In genomic region chr12:113097716-113098427, GRCh38 we compare ENCODE assay signal across 8 cellular contexts. TPM values are rescaled to one million over a fixed set of nuclear protein-coding genes. Genes with fewer than 3 reads are reported as not detected.
A peak's percentile ranks its signal among the peaks of the same experiment; 100 is the strongest.
DNase-seq lines count a peak whose midpoint lies in the region; ATAC-seq and TF ChIP-seq lines count a peak whose summit lies in the region.

No MANE protein-coding gene starts in this region.

- H3K4me3 Mint-ChIP-seq in immature natural killer cell, result no peak overlapping the region
- no peak overlapping the region for H3K4me3 Mint-ChIP-seq in activated T-helper 2 cell treated with anti-CD3 and anti-CD28 coated beads, Interferon-gamma antibody, Interleukin-2, Interleukin-4, amounts not matched to agents 10 μg/mL and 5 μg/mL and 100 μg/mL, durations not matched to agents 14 hours and 24 hours and 36 hours (ENCODE audit: low read depth)

- H3K4me1 ChIP-seq in body of pancreas, result peaks cover 13% of the 10 kb centered on the region

- no peak for TF ChIP-seq CTCF in body of pancreas (IDR thresholded peaks at IDR 0.05)

- no peak overlapping the region for H3K27ac Mint-ChIP-seq in immature natural killer cell
- no peak overlapping the region for H3K27ac Mint-ChIP-seq in activated T-helper 2 cell treated with anti-CD3 and anti-CD28 coated beads, Interferon-gamma antibody, Interleukin-2, Interleukin-4, amounts not matched to agents 10 μg/mL and 5 μg/mL and 100 μg/mL, durations not matched to agents 14 hours and 24 hours and 36 hours

- no peaks in the 10 kb centered on the region for H3K9me3 ChIP-seq in body of pancreas

- WGBS in body of pancreas, 2 donors, result 47 to 50% methylated on average over 8 to 14 of the region's 14 CpGs

- intact Hi-C loops in body of pancreas (cut with DNase I), result no loop called here
- intact Hi-C loops in activated T-helper 2 cell treated with anti-CD3 and anti-CD28 coated beads, Interferon-gamma antibody, Interleukin-2, Interleukin-4, amounts not matched to agents 10 μg/mL and 5 μg/mL and 100 μg/mL, durations not matched to agents 14 hours and 24 hours and 36 hours (cut with micrococcal nuclease), result loop anchor here (2.0 to 5.0 kb wide), 2 partner anchors 49 to 54 kb away; no protein-coding TSS in a partner anchor

- DNase-seq in AG08396 (ENCODE audit: low spot score), result peak; percentile 62
- peak; percentile 18 for DNase-seq in LHCN-M2 (ENCODE audit: low read depth)
- DNase-seq in body of pancreas, result peak; percentile 30 to 36 (median 33)
- DNase-seq in left lobe of liver (ENCODE audit: low spot score), result peak; percentile 67
- DNase-seq in epidermal melanocyte (ENCODE audit: insufficient read length, low spot score), result no peak
- DNase-seq in immature natural killer cell, result no peak
- DNase-seq in activated T-helper 2 cell treated with anti-CD3 and anti-CD28 coated beads, Interferon-gamma antibody, Interleukin-2, Interleukin-4, amounts not matched to agents 10 μg/mL and 5 μg/mL and 100 μg/mL, durations not matched to agents 14 hours and 24 hours and 36 hours (ENCODE audit: low spot score), result no peak

- H3K27ac ChIP-seq in body of pancreas, result peak overlapping the region in 3 of 4 donors; percentile 10 to 71 (median 28)

- peaks cover 8 to 11% of the 10 kb centered on the region in 2 donors for H3K4me1 Mint-ChIP-seq in immature natural killer cell
- peaks cover 2% of the 10 kb centered on the region for H3K4me1 Mint-ChIP-seq in activated T-helper 2 cell treated with anti-CD3 and anti-CD28 coated beads, Interferon-gamma antibody, Interleukin-2, Interleukin-4, amounts not matched to agents 10 μg/mL and 5 μg/mL and 100 μg/mL, durations not matched to agents 14 hours and 24 hours and 36 hours (ENCODE audit: low read depth)

- TF ChIP-seq POLR2A in body of pancreas (IDR thresholded peaks at IDR 0.05), result no peak

- peaks cover 0 to 4% (median 2%) of the 10 kb centered on the region in 3 donors for H3K27me3 Mint-ChIP-seq in immature natural killer cell (ENCODE audit: low read depth in 3 of 3)
- no peaks in the 10 kb centered on the region for H3K27me3 Mint-ChIP-seq in activated T-helper 2 cell treated with anti-CD3 and anti-CD28 coated beads, Interferon-gamma antibody, Interleukin-2, Interleukin-4, amounts not matched to agents 10 μg/mL and 5 μg/mL and 100 μg/mL, durations not matched to agents 14 hours and 24 hours and 36 hours (ENCODE audit: low read depth)

- ATAC-seq in body of pancreas (peak; percentile 57), left lobe of liver (peak; percentile 68), GM18498 (IDR thresholded peaks at IDR 0.05; ENCODE audit: unreplicated experiment) (no peak)

- no peak overlapping the region for H3K4me3 ChIP-seq in body of pancreas

- no peaks in the 10 kb centered on the region for H3K36me3 ChIP-seq in body of pancreas (replicated peaks in 1 of 2; ENCODE audit: insufficient read depth in 1 of 2, low read depth in 2 of 2)

- H3K27me3 ChIP-seq in body of pancreas, result no peaks in the 10 kb centered on the region

- H3K36me3 Mint-ChIP-seq in immature natural killer cell, result no peaks in the 10 kb centered on the region
- H3K36me3 Mint-ChIP-seq in activated T-helper 2 cell treated with anti-CD3 and anti-CD28 coated beads, Interferon-gamma antibody, Interleukin-2, Interleukin-4, amounts not matched to agents 10 μg/mL and 5 μg/mL and 100 μg/mL, durations not matched to agents 14 hours and 24 hours and 36 hours (ENCODE audit: low read depth), result no peaks in the 10 kb centered on the region

- H3K9me3 Mint-ChIP-seq in immature natural killer cell, result peaks cover 0 to 1% (median 0%) of the 10 kb centered on the region in 6 donors
- no peaks in the 10 kb centered on the region for H3K9me3 Mint-ChIP-seq in activated T-helper 2 cell treated with anti-CD3 and anti-CD28 coated beads, Interferon-gamma antibody, Interleukin-2, Interleukin-4, amounts not matched to agents 10 μg/mL and 5 μg/mL and 100 μg/mL, durations not matched to agents 14 hours and 24 hours and 36 hours

RNA-seq across cellular contexts. Expression of gene RASAL1, which starts 37.7 kb away (rescaled TPM):
- total RNA-seq in LHCN-M2 (2014; rRNA removed) (not detected in 2 replicates), body of pancreas (1 to 10 TPM in 1 of 2 donors, under 1 TPM in 1; 0.66 to 2.1 TPM), left lobe of liver (0.25 TPM)
- polyA plus RNA-seq in LHCN-M2 (2012), result not detected
- not detected for polyA plus RNA-seq in immature natural killer cell
- total RNA-seq in activated T-helper 2 cell treated with anti-CD3 and anti-CD28 coated beads, Interferon-gamma antibody, Interleukin-2, Interleukin-4, amounts not matched to agents 10 μg/mL and 5 μg/mL and 100 μg/mL, durations not matched to agents 14 hours and 24 hours and 36 hours, result 2.2 TPM in 2 replicates

RNA-seq across cellular contexts. Expression of gene DTX1, which starts 41.3 kb away (rescaled TPM):
- total RNA-seq in LHCN-M2 (2014; rRNA removed) (0.11 TPM in 1 of 2 replicates, not detected in the other), body of pancreas (10 to 100 TPM; 11.9 to 17.5 TPM), left lobe of liver (24.5 TPM)
- not detected for polyA plus RNA-seq in LHCN-M2 (2012)
- polyA plus RNA-seq in immature natural killer cell, result 1 to 10 TPM in 2 of 3 donors, not detected in 1; 1.1 to 2.1 TPM
- total RNA-seq in activated T-helper 2 cell treated with anti-CD3 and anti-CD28 coated beads, Interferon-gamma antibody, Interleukin-2, Interleukin-4, amounts not matched to agents 10 μg/mL and 5 μg/mL and 100 μg/mL, durations not matched to agents 14 hours and 24 hours and 36 hours, result 0.16 TPM in 1 of 2 replicates, not detected in the other

RNA-seq across cellular contexts. Expression of gene CFAP73, which starts 51.7 kb away (rescaled TPM):
- not detected in 2 replicates for total RNA-seq in LHCN-M2 (2014; rRNA removed)
- polyA plus RNA-seq in LHCN-M2 (2012), result 0.05 TPM
- under 1 TPM in 1 of 2 donors, not detected in 1; 0.99 TPM for total RNA-seq in body of pancreas
- not detected for total RNA-seq in left lobe of liver
- polyA plus RNA-seq in immature natural killer cell, result not detected
- total RNA-seq in activated T-helper 2 cell treated with anti-CD3 and anti-CD28 coated beads, Interferon-gamma antibody, Interleukin-2, Interleukin-4, amounts not matched to agents 10 μg/mL and 5 μg/mL and 100 μg/mL, durations not matched to agents 14 hours and 24 hours and 36 hours, result 0.14 TPM in 1 of 2 replicates, not detected in the other

Comparison
In these comparisons a context has a peak if more than half of its experiments do, and no peak if none do; other contexts are left out.
1. DNase-seq: peak in AG08396 (single experiment), LHCN-M2 (single experiment), body of pancreas (4 of 4) and left lobe of liver (single experiment); none in epidermal melanocyte (single experiment), immature natural killer cell (0 of 3) and activated T-helper 2 cell treated with anti-CD3 and anti-CD28 coated beads, Interferon-gamma antibody, Interleukin-2, Interleukin-4, amounts not matched to agents 10 μg/mL and 5 μg/mL and 100 μg/mL, durations not matched to agents 14 hours and 24 hours and 36 hours (single experiment).
2. RNA of gene DTX1, which starts 41.3 kb away (total RNA-seq): 24.5 TPM in left lobe of liver (single experiment) and 11.9 to 17.5 TPM in body of pancreas; 0.16 TPM in activated T-helper 2 cell treated with anti-CD3 and anti-CD28 coated beads, Interferon-gamma antibody, Interleukin-2, Interleukin-4, amounts not matched to agents 10 μg/mL and 5 μg/mL and 100 μg/mL, durations not matched to agents 14 hours and 24 hours and 36 hours and 0.11 TPM in LHCN-M2; every median in the first group is over 10 times any median in the second.